In the genomic region with DNA sequence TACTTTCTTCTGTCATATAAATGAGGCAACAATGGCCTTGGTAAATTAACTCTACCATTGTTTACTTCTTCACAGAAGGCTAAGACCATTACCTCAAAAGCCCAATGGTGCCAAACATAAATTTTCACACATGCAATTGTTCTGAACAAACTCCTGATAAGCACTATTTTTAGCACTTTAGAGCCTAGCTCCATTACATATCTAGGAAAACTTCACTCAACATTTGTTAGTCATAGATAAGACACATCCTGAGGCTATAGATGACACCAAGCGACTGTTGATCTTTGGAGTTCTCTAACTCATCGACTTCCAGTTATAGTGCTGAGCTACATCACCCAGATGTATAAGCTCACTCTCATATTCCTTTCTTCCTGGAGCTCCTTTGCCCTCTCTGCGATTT, we compare ENCODE assay signal across 1 cellular context.
TF ChIP-seq lines count a peak whose summit lies in the region.

No MANE protein-coding gene starts in this region.

TF ChIP-seq in K562, 482 proteins besides CTCF, POLR2A, EP300 and RAD21 (continued from another document and continues in another):
- TF ChIP-seq, protein P1, sequence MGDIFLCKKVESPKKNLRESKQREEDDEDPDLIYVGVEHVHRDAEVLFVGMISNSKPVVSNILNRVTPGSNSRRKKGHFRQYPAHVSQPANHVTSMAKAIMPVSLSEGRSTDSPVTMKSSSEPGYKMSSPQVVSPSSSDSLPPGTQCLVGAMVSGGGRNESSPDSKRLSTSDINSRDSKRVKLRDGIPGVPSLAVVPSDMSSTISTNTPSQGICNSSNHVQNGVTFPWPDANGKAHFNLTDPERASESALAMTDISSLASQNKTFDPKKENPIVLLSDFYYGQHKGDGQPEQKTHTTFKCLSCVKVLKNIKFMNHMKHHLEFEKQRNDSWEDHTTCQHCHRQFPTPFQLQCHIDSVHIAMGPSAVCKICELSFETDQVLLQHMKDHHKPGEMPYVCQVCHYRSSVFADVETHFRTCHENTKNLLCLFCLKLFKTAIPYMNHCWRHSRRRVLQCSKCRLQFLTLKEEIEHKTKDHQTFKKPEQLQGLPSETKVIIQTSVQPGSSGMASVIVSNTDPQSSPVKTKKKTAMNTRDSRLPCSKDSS (IDR thresholded peaks at IDR 0.05; ENCODE audit: low read depth, partially characterized antibody), result no peak
- TF ChIP-seq NFIX (CRISPR knock-in tag; IDR thresholded peaks at IDR 0.05; ENCODE audit: low read depth) (no peak), ZNF175 (CRISPR knock-in tag; IDR thresholded peaks at IDR 0.05; ENCODE audit: low read depth) (no peak), CXXC5 (CRISPR knock-in tag; IDR thresholded peaks at IDR 0.05) (no peak), ASH1L (IDR thresholded peaks at IDR 0.05; ENCODE audit: borderline replicate concordance, low read depth, partially characterized antibody) (no peak), DMBX1 (CRISPR knock-in tag; IDR thresholded peaks at IDR 0.05; ENCODE audit: borderline replicate concordance) (no peak), GTF2F1 (IDR thresholded peaks at IDR 0.05; ENCODE audit: low read depth, low read length) (no peak), SRSF7 (optimal IDR thresholded peaks at IDR 0.05; ENCODE audit: low read depth, low read length) (no peak), JUNB (CRISPR knock-in tag; conservative IDR thresholded peaks at IDR 0.05) (no peak), CBX8 (IDR thresholded peaks at IDR 0.05; ENCODE audit: borderline replicate concordance, extremely low read depth, low read depth, low read length, poor library complexity, severe bottlenecking) (no peak), KDM2B (CRISPR knock-in tag; IDR thresholded peaks at IDR 0.05) (no peak), E2F3 (CRISPR knock-in tag; IDR thresholded peaks at IDR 0.05) (no peak), NFE2L1 (tag; IDR thresholded peaks at IDR 0.05; ENCODE audit: borderline replicate concordance, low read depth) (no peak), ZNF551 (CRISPR knock-in tag; IDR thresholded peaks at IDR 0.05) (no peak), POLR2G (IDR thresholded peaks at IDR 0.05; ENCODE audit: low read depth, low read length) (no peak), CCNT2 (IDR thresholded peaks at IDR 0.05; ENCODE audit: borderline replicate concordance, extremely low read depth, insufficient read length, low read depth, low read length) (no peak), EHMT2 (IDR thresholded peaks at IDR 0.05) (peak; percentile 53; the same call in 1 of the 2 replicates), KLF10 (CRISPR knock-in tag; IDR thresholded peaks at IDR 0.05) (no peak), ZNF23 (CRISPR knock-in tag; IDR thresholded peaks at IDR 0.05) (no peak), NFATC3 (IDR thresholded peaks at IDR 0.05) (no peak), NCOA1 (IDR thresholded peaks at IDR 0.05; ENCODE audit: low read depth) (no peak)
- TF ChIP-seq, protein P2, sequence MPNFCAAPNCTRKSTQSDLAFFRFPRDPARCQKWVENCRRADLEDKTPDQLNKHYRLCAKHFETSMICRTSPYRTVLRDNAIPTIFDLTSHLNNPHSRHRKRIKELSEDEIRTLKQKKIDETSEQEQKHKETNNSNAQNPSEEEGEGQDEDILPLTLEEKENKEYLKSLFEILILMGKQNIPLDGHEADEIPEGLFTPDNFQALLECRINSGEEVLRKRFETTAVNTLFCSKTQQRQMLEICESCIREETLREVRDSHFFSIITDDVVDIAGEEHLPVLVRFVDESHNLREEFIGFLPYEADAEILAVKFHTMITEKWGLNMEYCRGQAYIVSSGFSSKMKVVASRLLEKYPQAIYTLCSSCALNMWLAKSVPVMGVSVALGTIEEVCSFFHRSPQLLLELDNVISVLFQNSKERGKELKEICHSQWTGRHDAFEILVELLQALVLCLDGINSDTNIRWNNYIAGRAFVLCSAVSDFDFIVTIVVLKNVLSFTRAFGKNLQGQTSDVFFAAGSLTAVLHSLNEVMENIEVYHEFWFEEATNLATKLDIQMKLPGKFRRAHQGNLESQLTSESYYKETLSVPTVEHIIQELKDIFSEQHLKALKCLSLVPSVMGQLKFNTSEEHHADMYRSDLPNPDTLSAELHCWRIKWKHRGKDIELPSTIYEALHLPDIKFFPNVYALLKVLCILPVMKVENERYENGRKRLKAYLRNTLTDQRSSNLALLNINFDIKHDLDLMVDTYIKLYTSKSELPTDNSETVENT (CRISPR knock-in tag; IDR thresholded peaks at IDR 0.05), result no peak
- TF ChIP-seq, protein P3, sequence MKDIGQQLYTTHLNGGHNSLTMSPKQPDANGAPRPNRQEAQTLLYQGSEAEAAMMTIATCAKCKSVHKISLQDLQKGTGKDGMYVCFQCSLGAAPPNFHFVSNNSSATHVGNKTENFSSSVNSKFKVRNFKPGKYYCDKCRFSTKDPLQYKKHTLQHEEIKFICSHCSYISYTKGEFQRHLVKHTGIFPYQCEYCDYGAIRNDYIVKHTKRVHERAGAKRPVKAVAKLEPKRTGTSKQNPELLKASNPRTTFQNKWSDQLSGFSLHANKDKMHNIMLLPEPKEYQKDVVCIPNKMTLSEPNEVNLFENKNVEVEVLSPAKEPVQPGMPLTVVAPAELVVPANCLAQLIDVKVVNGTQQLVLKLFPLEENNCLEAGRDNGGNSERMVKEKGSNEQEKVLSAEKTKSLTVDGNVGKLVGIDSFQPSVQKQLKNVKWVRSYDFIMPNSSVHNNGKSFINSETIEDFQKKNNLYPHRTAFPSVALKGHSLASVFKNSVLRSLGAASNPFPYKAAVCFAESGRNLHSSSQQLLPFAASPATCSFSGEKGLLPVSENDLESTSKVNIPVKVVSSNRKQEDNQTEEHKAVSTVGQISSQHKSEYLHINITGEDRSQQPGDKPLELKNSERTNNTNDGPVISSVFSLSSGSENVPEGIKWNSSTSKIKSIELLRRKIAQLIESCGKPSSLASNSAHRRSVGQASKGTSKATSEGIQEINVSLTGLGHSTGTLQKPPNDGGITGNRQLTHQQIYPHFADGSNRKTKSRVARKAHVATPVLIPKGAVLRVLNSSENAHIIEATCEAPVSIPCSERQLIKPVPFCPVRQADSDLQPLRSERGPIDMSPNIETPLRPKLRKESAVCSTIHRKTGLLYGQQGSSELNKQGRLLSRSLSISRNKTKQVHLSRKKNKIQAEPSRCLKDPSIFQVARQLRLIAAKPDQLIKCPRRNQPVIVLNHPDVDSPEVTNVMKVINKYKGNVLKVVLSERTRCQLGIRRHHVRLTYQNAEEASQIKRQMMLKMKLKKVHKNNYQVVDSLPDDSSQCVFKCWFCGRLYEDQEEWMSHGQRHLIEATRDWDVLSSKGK (CRISPR knock-in tag; IDR thresholded peaks at IDR 0.05), result no peak
- TF ChIP-seq, protein P4, sequence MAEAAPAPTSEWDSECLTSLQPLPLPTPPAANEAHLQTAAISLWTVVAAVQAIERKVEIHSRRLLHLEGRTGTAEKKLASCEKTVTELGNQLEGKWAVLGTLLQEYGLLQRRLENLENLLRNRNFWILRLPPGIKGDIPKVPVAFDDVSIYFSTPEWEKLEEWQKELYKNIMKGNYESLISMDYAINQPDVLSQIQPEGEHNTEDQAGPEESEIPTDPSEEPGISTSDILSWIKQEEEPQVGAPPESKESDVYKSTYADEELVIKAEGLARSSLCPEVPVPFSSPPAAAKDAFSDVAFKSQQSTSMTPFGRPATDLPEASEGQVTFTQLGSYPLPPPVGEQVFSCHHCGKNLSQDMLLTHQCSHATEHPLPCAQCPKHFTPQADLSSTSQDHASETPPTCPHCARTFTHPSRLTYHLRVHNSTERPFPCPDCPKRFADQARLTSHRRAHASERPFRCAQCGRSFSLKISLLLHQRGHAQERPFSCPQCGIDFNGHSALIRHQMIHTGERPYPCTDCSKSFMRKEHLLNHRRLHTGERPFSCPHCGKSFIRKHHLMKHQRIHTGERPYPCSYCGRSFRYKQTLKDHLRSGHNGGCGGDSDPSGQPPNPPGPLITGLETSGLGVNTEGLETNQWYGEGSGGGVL (CRISPR knock-in tag; IDR thresholded peaks at IDR 0.05), result no peak
- TF ChIP-seq, protein P5, sequence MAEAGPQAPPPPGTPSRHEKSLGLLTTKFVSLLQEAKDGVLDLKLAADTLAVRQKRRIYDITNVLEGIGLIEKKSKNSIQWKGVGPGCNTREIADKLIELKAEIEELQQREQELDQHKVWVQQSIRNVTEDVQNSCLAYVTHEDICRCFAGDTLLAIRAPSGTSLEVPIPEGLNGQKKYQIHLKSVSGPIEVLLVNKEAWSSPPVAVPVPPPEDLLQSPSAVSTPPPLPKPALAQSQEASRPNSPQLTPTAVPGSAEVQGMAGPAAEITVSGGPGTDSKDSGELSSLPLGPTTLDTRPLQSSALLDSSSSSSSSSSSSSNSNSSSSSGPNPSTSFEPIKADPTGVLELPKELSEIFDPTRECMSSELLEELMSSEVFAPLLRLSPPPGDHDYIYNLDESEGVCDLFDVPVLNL (CRISPR knock-in tag; IDR thresholded peaks at IDR 0.05; ENCODE audit: low read depth), result no peak
- TF ChIP-seq, protein P6, sequence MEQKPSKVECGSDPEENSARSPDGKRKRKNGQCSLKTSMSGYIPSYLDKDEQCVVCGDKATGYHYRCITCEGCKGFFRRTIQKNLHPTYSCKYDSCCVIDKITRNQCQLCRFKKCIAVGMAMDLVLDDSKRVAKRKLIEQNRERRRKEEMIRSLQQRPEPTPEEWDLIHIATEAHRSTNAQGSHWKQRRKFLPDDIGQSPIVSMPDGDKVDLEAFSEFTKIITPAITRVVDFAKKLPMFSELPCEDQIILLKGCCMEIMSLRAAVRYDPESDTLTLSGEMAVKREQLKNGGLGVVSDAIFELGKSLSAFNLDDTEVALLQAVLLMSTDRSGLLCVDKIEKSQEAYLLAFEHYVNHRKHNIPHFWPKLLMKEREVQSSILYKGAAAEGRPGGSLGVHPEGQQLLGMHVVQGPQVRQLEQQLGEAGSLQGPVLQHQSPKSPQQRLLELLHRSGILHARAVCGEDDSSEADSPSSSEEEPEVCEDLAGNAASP (IDR thresholded peaks at IDR 0.05), result no peak
- TF ChIP-seq, protein P7, sequence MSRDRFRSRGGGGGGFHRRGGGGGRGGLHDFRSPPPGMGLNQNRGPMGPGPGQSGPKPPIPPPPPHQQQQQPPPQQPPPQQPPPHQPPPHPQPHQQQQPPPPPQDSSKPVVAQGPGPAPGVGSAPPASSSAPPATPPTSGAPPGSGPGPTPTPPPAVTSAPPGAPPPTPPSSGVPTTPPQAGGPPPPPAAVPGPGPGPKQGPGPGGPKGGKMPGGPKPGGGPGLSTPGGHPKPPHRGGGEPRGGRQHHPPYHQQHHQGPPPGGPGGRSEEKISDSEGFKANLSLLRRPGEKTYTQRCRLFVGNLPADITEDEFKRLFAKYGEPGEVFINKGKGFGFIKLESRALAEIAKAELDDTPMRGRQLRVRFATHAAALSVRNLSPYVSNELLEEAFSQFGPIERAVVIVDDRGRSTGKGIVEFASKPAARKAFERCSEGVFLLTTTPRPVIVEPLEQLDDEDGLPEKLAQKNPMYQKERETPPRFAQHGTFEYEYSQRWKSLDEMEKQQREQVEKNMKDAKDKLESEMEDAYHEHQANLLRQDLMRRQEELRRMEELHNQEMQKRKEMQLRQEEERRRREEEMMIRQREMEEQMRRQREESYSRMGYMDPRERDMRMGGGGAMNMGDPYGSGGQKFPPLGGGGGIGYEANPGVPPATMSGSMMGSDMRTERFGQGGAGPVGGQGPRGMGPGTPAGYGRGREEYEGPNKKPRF (IDR thresholded peaks at IDR 0.05; ENCODE audit: low read depth, low read length), result no peak
- TF ChIP-seq, protein P8, sequence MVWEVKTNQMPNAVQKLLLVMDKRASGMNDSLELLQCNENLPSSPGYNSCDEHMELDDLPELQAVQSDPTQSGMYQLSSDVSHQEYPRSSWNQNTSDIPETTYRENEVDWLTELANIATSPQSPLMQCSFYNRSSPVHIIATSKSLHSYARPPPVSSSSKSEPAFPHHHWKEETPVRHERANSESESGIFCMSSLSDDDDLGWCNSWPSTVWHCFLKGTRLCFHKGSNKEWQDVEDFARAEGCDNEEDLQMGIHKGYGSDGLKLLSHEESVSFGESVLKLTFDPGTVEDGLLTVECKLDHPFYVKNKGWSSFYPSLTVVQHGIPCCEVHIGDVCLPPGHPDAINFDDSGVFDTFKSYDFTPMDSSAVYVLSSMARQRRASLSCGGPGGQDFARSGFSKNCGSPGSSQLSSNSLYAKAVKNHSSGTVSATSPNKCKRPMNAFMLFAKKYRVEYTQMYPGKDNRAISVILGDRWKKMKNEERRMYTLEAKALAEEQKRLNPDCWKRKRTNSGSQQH (CRISPR knock-in tag; IDR thresholded peaks at IDR 0.05), result no peak
- TF ChIP-seq, protein P9, sequence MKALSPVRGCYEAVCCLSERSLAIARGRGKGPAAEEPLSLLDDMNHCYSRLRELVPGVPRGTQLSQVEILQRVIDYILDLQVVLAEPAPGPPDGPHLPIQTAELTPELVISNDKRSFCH (CRISPR knock-in tag; IDR thresholded peaks at IDR 0.05), result no peak
- TF ChIP-seq, protein P9 (tag; IDR thresholded peaks at IDR 0.05), result peak; percentile 40; the same call in 1 of the 2 replicates
- TF ChIP-seq, protein P10, sequence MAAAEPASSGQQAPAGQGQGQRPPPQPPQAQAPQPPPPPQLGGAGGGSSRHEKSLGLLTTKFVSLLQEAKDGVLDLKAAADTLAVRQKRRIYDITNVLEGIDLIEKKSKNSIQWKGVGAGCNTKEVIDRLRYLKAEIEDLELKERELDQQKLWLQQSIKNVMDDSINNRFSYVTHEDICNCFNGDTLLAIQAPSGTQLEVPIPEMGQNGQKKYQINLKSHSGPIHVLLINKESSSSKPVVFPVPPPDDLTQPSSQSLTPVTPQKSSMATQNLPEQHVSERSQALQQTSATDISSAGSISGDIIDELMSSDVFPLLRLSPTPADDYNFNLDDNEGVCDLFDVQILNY (CRISPR knock-in tag; IDR thresholded peaks at IDR 0.05), result no peak
- TF ChIP-seq, protein P11, sequence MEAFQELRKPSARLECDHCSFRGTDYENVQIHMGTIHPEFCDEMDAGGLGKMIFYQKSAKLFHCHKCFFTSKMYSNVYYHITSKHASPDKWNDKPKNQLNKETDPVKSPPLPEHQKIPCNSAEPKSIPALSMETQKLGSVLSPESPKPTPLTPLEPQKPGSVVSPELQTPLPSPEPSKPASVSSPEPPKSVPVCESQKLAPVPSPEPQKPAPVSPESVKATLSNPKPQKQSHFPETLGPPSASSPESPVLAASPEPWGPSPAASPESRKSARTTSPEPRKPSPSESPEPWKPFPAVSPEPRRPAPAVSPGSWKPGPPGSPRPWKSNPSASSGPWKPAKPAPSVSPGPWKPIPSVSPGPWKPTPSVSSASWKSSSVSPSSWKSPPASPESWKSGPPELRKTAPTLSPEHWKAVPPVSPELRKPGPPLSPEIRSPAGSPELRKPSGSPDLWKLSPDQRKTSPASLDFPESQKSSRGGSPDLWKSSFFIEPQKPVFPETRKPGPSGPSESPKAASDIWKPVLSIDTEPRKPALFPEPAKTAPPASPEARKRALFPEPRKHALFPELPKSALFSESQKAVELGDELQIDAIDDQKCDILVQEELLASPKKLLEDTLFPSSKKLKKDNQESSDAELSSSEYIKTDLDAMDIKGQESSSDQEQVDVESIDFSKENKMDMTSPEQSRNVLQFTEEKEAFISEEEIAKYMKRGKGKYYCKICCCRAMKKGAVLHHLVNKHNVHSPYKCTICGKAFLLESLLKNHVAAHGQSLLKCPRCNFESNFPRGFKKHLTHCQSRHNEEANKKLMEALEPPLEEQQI (IDR thresholded peaks at IDR 0.05), result 0 out of 2 replicates have a peak, but pooled peaks have one; percentile 17
- TF ChIP-seq, protein P12, sequence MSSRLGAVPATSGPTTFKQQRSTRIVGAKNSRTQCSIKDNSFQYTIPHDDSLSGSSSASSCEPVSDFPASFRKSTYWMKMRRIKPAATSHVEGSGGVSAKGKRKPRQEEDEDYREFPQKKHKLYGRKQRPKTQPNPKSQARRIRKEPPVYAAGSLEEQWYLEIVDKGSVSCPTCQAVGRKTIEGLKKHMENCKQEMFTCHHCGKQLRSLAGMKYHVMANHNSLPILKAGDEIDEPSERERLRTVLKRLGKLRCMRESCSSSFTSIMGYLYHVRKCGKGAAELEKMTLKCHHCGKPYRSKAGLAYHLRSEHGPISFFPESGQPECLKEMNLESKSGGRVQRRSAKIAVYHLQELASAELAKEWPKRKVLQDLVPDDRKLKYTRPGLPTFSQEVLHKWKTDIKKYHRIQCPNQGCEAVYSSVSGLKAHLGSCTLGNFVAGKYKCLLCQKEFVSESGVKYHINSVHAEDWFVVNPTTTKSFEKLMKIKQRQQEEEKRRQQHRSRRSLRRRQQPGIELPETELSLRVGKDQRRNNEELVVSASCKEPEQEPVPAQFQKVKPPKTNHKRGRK (tag; IDR thresholded peaks at IDR 0.05), result no peak
